14 cellular contexts compared by ENCODE assay signal in genomic region chr13:45584816-45585215, GRCh38. TPM values are rescaled to one million over a fixed set of nuclear protein-coding genes. Genes with fewer than 3 reads are reported as not detected.
DNase-seq lines count a peak whose midpoint lies in the region; ATAC-seq and TF ChIP-seq lines count a peak whose summit lies in the region.
"Had no signal": no experiment of that assay in that cellular context is flagged by ENCODE, and none has a peak within 500 bp of the region (broad histone marks: within the 10 kb centered on the region; RNA-seq: fewer than 3 reads in every experiment).

No MANE protein-coding gene starts in this region.

- no peaks in the 10 kb centered on the region for H3K27me3 Mint-ChIP-seq in neural crest cell (ENCODE audit: low read depth)
- peaks cover 6 to 13% of the 10 kb centered on the region in 2 donors for H3K27me3 Mint-ChIP-seq in natural killer cell treated with Interleukin-12 subunit alpha and Interleukin-12 subunit beta and Interleukin-15 and Interleukin-18, amount 100 ng/mL, for 72 hours
- H3K27me3 Mint-ChIP-seq: stimulated activated memory B cell treated with anti-CD40 and anti-IgM and Interleukin-4, amounts not matched to agents 10 μg/mL and 1 μg/mL and 100 μg/mL, for 72 hours had no signal

- H3K4me3 ChIP-seq in choroid plexus epithelial cell (ENCODE audit: low read depth, low read length) (no peak overlapping the region), MG63 (no peak overlapping the region)
- H3K4me3 ChIP-seq: SJCRH30 had no signal

- H3K4me1 Mint-ChIP-seq in neural crest cell = no peaks in the 10 kb centered on the region
- no peaks in the 10 kb centered on the region for H3K4me1 Mint-ChIP-seq in natural killer cell treated with Interleukin-12 subunit alpha and Interleukin-12 subunit beta and Interleukin-15 and Interleukin-18, amount 100 ng/mL, for 72 hours (ENCODE audit: low read depth in 2 of 2)
- H3K4me1 Mint-ChIP-seq: stimulated activated memory B cell treated with anti-CD40 and anti-IgM and Interleukin-4, amounts not matched to agents 10 μg/mL and 1 μg/mL and 100 μg/mL, for 72 hours had no signal

- H3K36me3 Mint-ChIP-seq in neural crest cell (ENCODE audit: low read depth) = no peaks in the 10 kb centered on the region
- H3K36me3 Mint-ChIP-seq in natural killer cell treated with Interleukin-12 subunit alpha and Interleukin-12 subunit beta and Interleukin-15 and Interleukin-18, amount 100 ng/mL, for 72 hours = no peaks in the 10 kb centered on the region
- H3K36me3 Mint-ChIP-seq: stimulated activated memory B cell treated with anti-CD40 and anti-IgM and Interleukin-4, amounts not matched to agents 10 μg/mL and 1 μg/mL and 100 μg/mL, for 72 hours had no signal

- peaks cover 3% of the 10 kb centered on the region for H3K9me3 Mint-ChIP-seq in neural crest cell
- H3K9me3 Mint-ChIP-seq in natural killer cell treated with Interleukin-12 subunit alpha and Interleukin-12 subunit beta and Interleukin-15 and Interleukin-18, amount 100 ng/mL, for 72 hours = no peaks in the 10 kb centered on the region

- ATAC-seq in natural killer cell treated with Interleukin-12 subunit alpha and Interleukin-12 subunit beta and Interleukin-15 and Interleukin-18, amount 100 ng/mL, for 72 hours = no peak
- ATAC-seq: stimulated activated memory B cell treated with anti-CD40 and anti-IgM and Interleukin-4, amounts not matched to agents 10 μg/mL and 1 μg/mL and 100 μg/mL, for 72 hours had no signal

- peak; percentile 51 for TF ChIP-seq CTCF in choroid plexus epithelial cell (conservative IDR thresholded peaks at IDR 0.05; ENCODE audit: low read depth, low read length)
- TF ChIP-seq CTCF in neural crest cell (conservative IDR thresholded peaks at IDR 0.05) = peak; percentile 21

- no peaks in the 10 kb centered on the region for H3K36me3 ChIP-seq in MG63
- H3K36me3 ChIP-seq: SJCRH30 had no signal

- H3K4me3 Mint-ChIP-seq in neural crest cell = no peak overlapping the region
- H3K4me3 Mint-ChIP-seq in natural killer cell treated with Interleukin-12 subunit alpha and Interleukin-12 subunit beta and Interleukin-15 and Interleukin-18, amount 100 ng/mL, for 72 hours = no peak overlapping the region
- H3K4me3 Mint-ChIP-seq: stimulated activated memory B cell treated with anti-CD40 and anti-IgM and Interleukin-4, amounts not matched to agents 10 μg/mL and 1 μg/mL and 100 μg/mL, for 72 hours had no signal

- intact Hi-C loops in cardiac septum (cut with DNase I) = no loop called here

- no peaks in the 10 kb centered on the region for H3K9me3 ChIP-seq in MG63
- H3K9me3 ChIP-seq: SJCRH30 had no signal

- DNase-seq in NCI-H748 (lab: John Stamatoyannopoulos, UW; ENCODE audit: unreplicated experiment) = peak; percentile 18
- DNase-seq in NCI-H748 treated with DMSO at 0.1 percent for 48 hours (lab: John Stamatoyannopoulos, UW) = no peak
- peak; percentile 6 for DNase-seq in LHCN-M2 (ENCODE audit: low read depth)
- peak; percentile 18 for DNase-seq in choroid plexus epithelial cell (ENCODE audit: low read depth)
- no peak for DNase-seq in neural crest cell (ENCODE audit: low read depth, low spot score)
- no peak for DNase-seq in natural killer cell treated with Interleukin-12 subunit alpha and Interleukin-12 subunit beta and Interleukin-15 and Interleukin-18, amount 100 ng/mL, for 72 hours (ENCODE audit: low spot score)
- DNase-seq in MG63 = no peak
- DNase-seq in cardiac septum (ENCODE audit: low spot score) = no peak
- DNase-seq: activated CD4-positive, CD25-positive, alpha-beta regulatory T cell; aorta; hypothalamus; SJCRH30 had no signal

- H3K27me3 ChIP-seq in MG63 = no peaks in the 10 kb centered on the region
- H3K27me3 ChIP-seq: SJCRH30 had no signal

- H3K27ac Mint-ChIP-seq in neural crest cell (ENCODE audit: unreplicated experiment) = no peak overlapping the region
- no peak overlapping the region for H3K27ac Mint-ChIP-seq in natural killer cell treated with Interleukin-12 subunit alpha and Interleukin-12 subunit beta and Interleukin-15 and Interleukin-18, amount 100 ng/mL, for 72 hours
- H3K27ac Mint-ChIP-seq: stimulated activated memory B cell treated with anti-CD40 and anti-IgM and Interleukin-4, amounts not matched to agents 10 μg/mL and 1 μg/mL and 100 μg/mL, for 72 hours had no signal

RNA-seq across cellular contexts. Expression of gene ERICH6B, which starts 30.7 kb away (rescaled TPM):
- total RNA-seq in LHCN-M2 (2014; rRNA removed) = not detected in 2 replicates
- 0.11 TPM for polyA plus RNA-seq in LHCN-M2 (2012)
- not detected in 2 replicates for total RNA-seq in neural crest cell
- total RNA-seq in natural killer cell treated with Interleukin-12 subunit alpha and Interleukin-12 subunit beta and Interleukin-15 and Interleukin-18, amount 100 ng/mL, for 72 hours = not detected
- total RNA-seq in MG63 (2014; rRNA removed; shearing (Covaris generic); ENCODE audit: low replicate concordance) = not detected in 2 replicates
- total RNA-seq in cardiac septum = not detected
- total RNA-seq: aorta, pulmonary artery endothelial cell, SJCRH30 had no signal
- polyA plus RNA-seq: aorta had no signal

Comparison
In these comparisons a context has a peak if more than half of its experiments do, and no peak if none do; other contexts are left out.
1. DNase-seq: peak in NCI-H748 (single experiment), LHCN-M2 (single experiment) and choroid plexus epithelial cell (single experiment); none in NCI-H748 treated with DMSO at 0.1 percent for 48 hours (single experiment), neural crest cell (single experiment), natural killer cell treated with Interleukin-12 subunit alpha and Interleukin-12 subunit beta and Interleukin-15 and Interleukin-18, amount 100 ng/mL, for 72 hours (single experiment), MG63 (single experiment) and cardiac septum (single experiment).